In the genomic region with DNA sequence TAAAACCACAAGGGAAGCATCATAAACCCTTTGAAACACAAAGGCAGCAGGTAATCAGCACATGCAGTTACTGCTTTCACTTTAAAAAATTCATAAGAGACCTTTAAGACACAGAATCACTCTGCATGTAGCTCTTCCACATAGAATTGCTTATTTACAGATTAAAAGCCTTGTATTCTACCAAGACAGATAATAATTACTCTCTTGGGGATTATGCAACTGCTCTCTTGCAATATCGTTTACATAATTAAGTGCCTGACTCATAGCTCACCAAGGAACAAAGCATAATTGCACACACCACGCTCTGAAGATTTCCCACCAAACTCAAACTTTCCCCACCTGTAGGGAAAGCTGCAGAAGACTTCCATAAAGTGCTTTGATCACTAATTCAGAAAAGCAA, we compare ENCODE assay signal across 11 cellular contexts.
DNase-seq lines count a peak whose midpoint lies in the region; ATAC-seq, FAIRE-seq and TF ChIP-seq lines count a peak whose summit lies in the region.
"Had no signal": no experiment of that assay in that cellular context is flagged by ENCODE, and none has a peak within 500 bp of the region (broad histone marks: within the 10 kb centered on the region; RNA-seq: fewer than 3 reads in every experiment).

No MANE protein-coding gene starts in this region.

- peaks cover 5% of the 10 kb centered on the region for H3K9me3 Mint-ChIP-seq in nephron progenitor cell

- no peak for TF ChIP-seq CTCF in nephron progenitor cell (IDR thresholded peaks at IDR 0.05)

- FAIRE-seq in GM19239 (lab: Jason Lieb, UNC): no peak
- FAIRE-seq: GM18507 had no signal

- no peaks in the 10 kb centered on the region for H3K4me1 Mint-ChIP-seq in nephron progenitor cell

- H3K27ac Mint-ChIP-seq in nephron progenitor cell: no peak overlapping the region
- H3K27ac Mint-ChIP-seq: activated CD4-positive, alpha-beta memory T cell treated with anti-CD3 and anti-CD28 coated beads for 36 hours had no signal

- peaks cover 6% of the 10 kb centered on the region for H3K36me3 Mint-ChIP-seq in nephron progenitor cell (ENCODE audit: low read depth)
- H3K36me3 Mint-ChIP-seq: activated CD4-positive, alpha-beta memory T cell treated with anti-CD3 and anti-CD28 coated beads for 36 hours had no signal

- no peak for ATAC-seq in GM21381 (IDR thresholded peaks at IDR 0.05; ENCODE audit: unreplicated experiment)
- ATAC-seq: left lobe of liver had no signal

- H3K36me3 ChIP-seq in KOPT-K1 (ENCODE audit: insufficient read depth, low read length): no peaks in the 10 kb centered on the region

- peak overlapping the region; percentile 11 for H3K27ac ChIP-seq in KOPT-K1 (ENCODE audit: low read depth, low read length, poor library complexity, severe bottlenecking)

- H3K4me3 Mint-ChIP-seq in nephron progenitor cell: no peak overlapping the region
- H3K4me3 Mint-ChIP-seq: activated CD4-positive, alpha-beta memory T cell treated with anti-CD3 and anti-CD28 coated beads for 36 hours had no signal

- peaks cover 2% of the 10 kb centered on the region for H3K27me3 Mint-ChIP-seq in nephron progenitor cell (ENCODE audit: low read depth, poor library complexity)
- H3K27me3 Mint-ChIP-seq: activated CD4-positive, alpha-beta memory T cell treated with anti-CD3 and anti-CD28 coated beads for 36 hours had no signal

- peaks cover 17% of the 10 kb centered on the region for H3K9me3 ChIP-seq in KOPT-K1 (ENCODE audit: insufficient read depth, low read length, poor library complexity, severe bottlenecking)

- DNase-seq in DMS79 (lab: John Stamatoyannopoulos, UW): peak; percentile 1
- peak; percentile 11 for DNase-seq in T1000 (lab: John Stamatoyannopoulos, UW)
- peak; percentile 38 for DNase-seq in myocyte (ENCODE audit: low read depth)
- DNase-seq in HK-2 (ENCODE audit: unreplicated experiment): no peak
- DNase-seq in GM19239 (ENCODE audit: insufficient read length, low spot score): no peak
- DNase-seq in nephron progenitor cell: no peak
- DNase-seq: activated CD4-positive, alpha-beta memory T cell treated with anti-CD3 and anti-CD28 coated beads for 36 hours had no signal

Comparison
In these comparisons a context has a peak if more than half of its experiments do, and no peak if none do; other contexts are left out.
1. DNase-seq: peak in DMS79 (single experiment), T1000 (single experiment) and myocyte (single experiment); none in HK-2 (single experiment), GM19239 (single experiment) and nephron progenitor cell (single experiment).